ENCODE assay signal across 8 cellular contexts in genomic region chr12:15787801-15788200, GRCh38. TPM values are rescaled to one million over a fixed set of nuclear protein-coding genes. Genes with fewer than 3 reads are reported as not detected.
DNase-seq lines count a peak whose midpoint lies in the region; ATAC-seq and TF ChIP-seq lines count a peak whose summit lies in the region.

No MANE protein-coding gene starts in this region.

- TF ChIP-seq CTCF in astrocyte of the cerebellum (IDR thresholded peaks at IDR 0.05; ENCODE audit: low read depth, low read length, missing control alignments) (no peak), lower leg skin (IDR thresholded peaks at IDR 0.05) (no peak), thoracic aorta (IDR thresholded peaks at IDR 0.05) (no peak)

- peak overlapping the region; percentile 95 for H3K4me3 Mint-ChIP-seq in T-helper 2 cell treated with Interferon-gamma antibody and Interleukin-4, amounts not matched to agents 5 μg/mL and 100 μg/mL, for 36 hours

- no peak for TF ChIP-seq POLR2A in lower leg skin (IDR thresholded peaks at IDR 0.05)

- intact Hi-C loops in lower leg skin (cut with DNase I; ENCODE audit: low total_unique reads): no loop called here

- no peaks in the 10 kb centered on the region for H3K27me3 ChIP-seq in thoracic aorta (replicated peaks; ENCODE audit: insufficient read depth)

- no peaks in the 10 kb centered on the region for H3K36me3 Mint-ChIP-seq in T-helper 2 cell treated with Interferon-gamma antibody and Interleukin-4, amounts not matched to agents 5 μg/mL and 100 μg/mL, for 36 hours (ENCODE audit: low read depth)

- peak overlapping the region; percentile 85 to 94 for H3K27ac ChIP-seq in thoracic aorta

- in situ Hi-C loops in astrocyte of the cerebellum (cut with HindIII; ENCODE audit: low sequenced_read_pairs): no loop called here

- peaks cover 12 to 33% of the 10 kb centered on the region in 2 donors for H3K4me1 ChIP-seq in thoracic aorta (ENCODE audit: control insufficient read depth in 1 of 2, low read depth in 2 of 2)

- H3K4me3 ChIP-seq in astrocyte of the cerebellum (ENCODE audit: low read depth, low read length) (peak overlapping the region; percentile 87), lower leg skin (ENCODE audit: low read depth, poor library complexity, severe bottlenecking) (peak overlapping the region; percentile 67), thoracic aorta (peak overlapping the region; percentile 90)

- no peaks in the 10 kb centered on the region for H3K36me3 ChIP-seq in thoracic aorta

- no peak for DNase-seq in T-helper 2 cell treated with Interferon-gamma antibody and Interleukin-4, amounts not matched to agents 5 μg/mL and 100 μg/mL, for 36 hours (ENCODE audit: low spot score)
- no peak for DNase-seq in T-helper 2 cell
- DNase-seq in astrocyte of the cerebellum (ENCODE audit: low read depth): no peak
- no peak for DNase-seq in lower leg skin (ENCODE audit: low spot score in 2 of 2)
- DNase-seq in thoracic aorta (ENCODE audit: low spot score): no peak
- no peak for DNase-seq in cerebellum (ENCODE audit: low spot score)
- no peak for DNase-seq in amygdala (lab: John Stamatoyannopoulos, UW)

- peaks cover 16% of the 10 kb centered on the region for H3K4me1 Mint-ChIP-seq in T-helper 2 cell treated with Interferon-gamma antibody and Interleukin-4, amounts not matched to agents 5 μg/mL and 100 μg/mL, for 36 hours (ENCODE audit: low read depth)

- H3K27ac Mint-ChIP-seq in T-helper 2 cell treated with Interferon-gamma antibody and Interleukin-4, amounts not matched to agents 5 μg/mL and 100 μg/mL, for 36 hours: no peak overlapping the region

- no peaks in the 10 kb centered on the region for H3K9me3 ChIP-seq in thoracic aorta

- H3K27me3 Mint-ChIP-seq in T-helper 2 cell treated with Interferon-gamma antibody and Interleukin-4, amounts not matched to agents 5 μg/mL and 100 μg/mL, for 36 hours (ENCODE audit: low read depth): peaks cover 65% of the 10 kb centered on the region

- ATAC-seq in thoracic aorta (ENCODE audit: insufficient number of reproducible peaks, low FRiP score, low read depth) (no peak), HG03342 (IDR thresholded peaks at IDR 0.05; ENCODE audit: unreplicated experiment) (no peak)

- H3K9me3 Mint-ChIP-seq in T-helper 2 cell treated with Interferon-gamma antibody and Interleukin-4, amounts not matched to agents 5 μg/mL and 100 μg/mL, for 36 hours: no peaks in the 10 kb centered on the region

- 46 to 53% methylated on average over 4 of the region's 4 CpGs for WGBS in lower leg skin, 2 donors

RNA-seq across cellular contexts. Expression of gene EPS8, which starts 1.4 kb away (rescaled TPM):
- total RNA-seq in lower leg skin: 10 to 100 TPM; 26.1 to 43.2 (median 32.3) TPM
- 100 to 1,000 TPM; 139 to 188 TPM for total RNA-seq in thoracic aorta
- 170 TPM for total RNA-seq in cerebellum
